In the genomic region with DNA sequence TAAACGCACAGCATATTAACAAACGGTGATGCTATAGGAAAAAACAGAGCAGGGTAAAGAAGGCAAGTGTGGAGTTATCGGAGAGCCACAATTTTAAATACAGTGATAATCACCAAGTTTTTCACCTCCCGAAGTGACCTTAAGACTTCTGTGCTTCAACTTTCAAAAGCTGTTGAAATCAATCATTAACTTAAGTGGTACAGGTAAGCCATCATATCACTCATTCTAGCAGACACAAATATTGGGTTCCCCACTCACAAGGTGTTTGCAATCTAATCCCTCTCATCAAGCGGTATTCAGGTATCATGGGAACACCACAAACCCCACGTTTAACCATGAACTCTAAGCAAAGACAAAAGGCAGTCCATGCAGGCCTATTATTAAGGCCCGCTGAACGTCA, we compare ENCODE assay signal across 20 cellular contexts. TPM values are rescaled to one million over a fixed set of nuclear protein-coding genes. Genes with fewer than 3 reads are reported as not detected.
A peak's percentile ranks its signal among the peaks of the same experiment; 100 is the strongest.
DNase-seq lines count a peak whose midpoint lies in the region; ATAC-seq, FAIRE-seq and TF ChIP-seq lines count a peak whose summit lies in the region.
"Had no signal": no experiment of that assay in that cellular context is flagged by ENCODE, and none has a peak within 500 bp of the region (broad histone marks: within the 10 kb centered on the region; RNA-seq: fewer than 3 reads in every experiment).

No MANE protein-coding gene starts in this region.

- DNase-seq in H1 (ENCODE audit: low read depth in 1 of 2, low spot score in 2 of 2) (no peak), left lobe of liver (ENCODE audit: low spot score) (no peak), trophoblast cell (no peak), frontal cortex (ENCODE audit: low spot score in 2 of 2) (no peak), NK-92 (lab: John Stamatoyannopoulos, UW; ENCODE audit: unreplicated experiment) (no peak), NCI-H2196 (lab: John Stamatoyannopoulos, UW; ENCODE audit: unreplicated experiment) (no peak)
- DNase-seq in stimulated activated CD4-positive, alpha-beta T cell treated with anti-CD3 and anti-CD28 coated beads, Interleukin-1b, Interleukin-23, amount 100 ng/mL, for 48 hours, result no peak
- DNase-seq: ACHN; BE2C; C1 segment of cervical spinal cord; CD4-positive, CD25-positive, alpha-beta regulatory T cell; CD8-positive, alpha-beta memory T cell; COR-L47; HCEC 1CT had no signal

- peaks cover 0 to 3% of the 10 kb centered on the region in 2 experiments; a peak in 1 of 4 replicates for H3K9me3 ChIP-seq in H1 (ENCODE audit: insufficient read depth in 2 of 2, low read depth in 1 of 2, low read length in 1 of 2)
- H3K9me3 ChIP-seq in trophoblast cell (ENCODE audit: insufficient read depth, low read depth, low read length), result peaks cover 2% of the 10 kb centered on the region
- H3K9me3 ChIP-seq: BE2C had no signal

- H2BK15ac ChIP-seq in H1 (ENCODE audit: low read length), result 0 out of 2 replicates have a peak overlapping the region, but pooled peaks have one; percentile 53

- H3K36me3 ChIP-seq in H1 (ENCODE audit: control insufficient read depth in 2 of 4, insufficient read depth in 4 of 4, low read length in 3 of 4), result no peaks in the 10 kb centered on the region
- H3K36me3 ChIP-seq in trophoblast cell (ENCODE audit: control insufficient read depth in 1 of 2, insufficient read depth in 2 of 2, low read length in 2 of 2), result no peaks in the 10 kb centered on the region
- H3K36me3 ChIP-seq: BE2C had no signal

- H3K23ac ChIP-seq in H1 (ENCODE audit: insufficient read length), result no peak overlapping the region
- no peak overlapping the region for H3K23ac ChIP-seq in trophoblast cell (ENCODE audit: low read length)

- H3K9ac ChIP-seq in H1 (replicated peaks in 1 of 4; ENCODE audit: extremely low read depth in 1 of 4, low read depth in 3 of 4, low read length in 3 of 4), result no peak overlapping the region
- no peak overlapping the region for H3K9ac ChIP-seq in trophoblast cell (ENCODE audit: low read length)

- FAIRE-seq in H1 (lab: Jason Lieb, UNC) (no peak), frontal cortex (lab: Jason Lieb, UNC) (no peak)
- FAIRE-seq: A204.1, D721Med, G401.6, GM12891, GM19239, H54 had no signal

- H2BK12ac ChIP-seq in H1 (ENCODE audit: low read depth, low read length), result no peak overlapping the region
- no peak overlapping the region for H2BK12ac ChIP-seq in trophoblast cell (ENCODE audit: low read length)

- CTCF ChIA-PET in H1 (lab: Charles Lee; ENCODE audit: partially characterized antibody), result no interaction called here

- H3K79me2 ChIP-seq in H1 (ENCODE audit: control insufficient read depth in 1 of 2, insufficient read depth in 2 of 2, low read length in 2 of 2) (peaks cover 55 to 81% of the 10 kb centered on the region in 2 experiments), trophoblast cell (ENCODE audit: control insufficient read depth, insufficient read depth, low read length, poor library complexity) (peaks cover 1% of the 10 kb centered on the region)

- H2AFZ ChIP-seq in H1 (ENCODE audit: low read length), result no peak overlapping the region
- H2AFZ ChIP-seq in trophoblast cell (ENCODE audit: insufficient read depth, low read length, poor library complexity), result no peak overlapping the region

- 0 out of 2 replicates have a peak overlapping the region, but pooled peaks have one; percentile 15 for H2BK20ac ChIP-seq in H1 (ENCODE audit: low read length)

- H2AK5ac ChIP-seq in H1 (ENCODE audit: low read depth, low read length), result peak overlapping the region; percentile 33
- H2AK5ac ChIP-seq in trophoblast cell (ENCODE audit: low read length), result no peak overlapping the region

- 85% methylated on average over 8 of the region's 8 CpGs; no CpG with 5 or more reads in 1 of the 2 experiments for WGBS in H1 (ENCODE audit: extremely low coverage in 1 of 2, insufficient coverage in 1 of 2, insufficient read length in 1 of 2, insufficient replicate concordance in 2 of 2, low coverage in 1 of 2, low lambda C conversion rate in 2 of 2, missing lambda C conversion rate in 1 of 2), 2 experiments
- WGBS in trophoblast cell (ENCODE audit: extremely low coverage, insufficient coverage, insufficient read length), result no CpG with 5 or more reads among the region's 8 CpGs

- TF ChIP-seq RAD21 in H1 (IDR thresholded peaks at IDR 0.05 in 1 of 2, conservative IDR thresholded peaks at IDR 0.05 in 1 of 2; ENCODE audit: low read depth in 2 of 2, low read length in 2 of 2), result no peak

- H3K79me1 ChIP-seq in H1 (ENCODE audit: low read depth, low read length), result peaks cover 13% of the 10 kb centered on the region; the same call in 1 of the 2 replicates
- H3K79me1 ChIP-seq in trophoblast cell (ENCODE audit: low read length), result no peaks in the 10 kb centered on the region

- H4K5ac ChIP-seq in H1 (ENCODE audit: insufficient read length, low read depth, low read length), result no peak overlapping the region

- H3K14ac ChIP-seq in H1 (ENCODE audit: insufficient read length), result no peak overlapping the region
- no peak overlapping the region for H3K14ac ChIP-seq in trophoblast cell (ENCODE audit: low read length)

- H3K4me1 ChIP-seq in H1 (replicated peaks in 1 of 4; ENCODE audit: control insufficient read depth in 3 of 4, insufficient read depth in 4 of 4, low read length in 3 of 4), result peaks cover 27 to 61% (median 41%) of the 10 kb centered on the region in 4 experiments
- H3K4me1 ChIP-seq in trophoblast cell (ENCODE audit: control insufficient read depth in 1 of 2, insufficient read depth in 2 of 2, low read length in 2 of 2), result peaks cover 3 to 6% of the 10 kb centered on the region in 2 experiments
- H3K4me1 ChIP-seq: BE2C had no signal

- no peak overlapping the region for H4K12ac ChIP-seq in trophoblast cell (ENCODE audit: low read depth, low read length)

- no peak for TF ChIP-seq POLR2A in H1 (IDR thresholded peaks at IDR 0.05; ENCODE audit: control extremely low read depth in 1 of 2, low read depth in 2 of 2, low read length in 2 of 2)

- POLR2A ChIA-PET in H1 (lab: Charles Lee; ENCODE audit: partially characterized antibody), result interaction anchor here (1.7 kb wide), 1 partner anchor 8 kb away, joined by 5 read pairs; no protein-coding TSS in a partner anchor

- no peak overlapping the region for H2BK120ac ChIP-seq in H1 (replicated peaks; ENCODE audit: low read depth, low read length)
- no peak overlapping the region for H2BK120ac ChIP-seq in trophoblast cell (ENCODE audit: insufficient read depth, low read length, poor library complexity)

- H3K27me3 ChIP-seq in H1 (replicated peaks in 1 of 4; ENCODE audit: control insufficient read depth in 3 of 4, extremely low read depth in 1 of 4, insufficient read depth in 3 of 4, low read length in 3 of 4) (no peaks in the 10 kb centered on the region), trophoblast cell (ENCODE audit: insufficient read depth, low read length) (no peaks in the 10 kb centered on the region)
- H3K27me3 ChIP-seq: BE2C had no signal

- H2BK5ac ChIP-seq in H1 (ENCODE audit: low read depth, low read length) (peak overlapping the region; percentile 55; the same call in 1 of the 2 replicates), trophoblast cell (ENCODE audit: low read depth, low read length, poor library complexity) (no peak overlapping the region)

- H3K4me3 ChIP-seq in H1 (ENCODE audit: extremely low read depth in 1 of 4, insufficient read depth in 2 of 4, low read depth in 3 of 4, low read length in 4 of 4) (no peak overlapping the region), trophoblast cell (ENCODE audit: low read depth, low read length) (peak overlapping the region; percentile 10)

- H3K4ac ChIP-seq in H1 (replicated peaks; ENCODE audit: insufficient read length, low read depth, low read length) (no peak overlapping the region), trophoblast cell (ENCODE audit: low read depth, low read length) (no peak overlapping the region)

- no peaks in the 10 kb centered on the region; the same call in 1 of the 2 replicates for H3K23me2 ChIP-seq in H1 (ENCODE audit: low read depth, low read length)

- TF ChIP-seq CTCF in H1 (IDR thresholded peaks at IDR 0.05; ENCODE audit: control extremely low read depth in 1 of 3, insufficient read depth in 1 of 3, low read depth in 1 of 3, low read length in 3 of 3), result no peak

- H3K56ac ChIP-seq in H1 (replicated peaks; ENCODE audit: insufficient read length, low read depth, low read length), result no peak overlapping the region

- no peak for TF ChIP-seq EP300 in H1 (IDR thresholded peaks at IDR 0.05; ENCODE audit: borderline replicate concordance in 1 of 2, low read depth in 2 of 2, low read length in 2 of 2)

- H4K8ac ChIP-seq in H1 (ENCODE audit: extremely low read depth, insufficient read depth, low read length) (no peak overlapping the region), trophoblast cell (ENCODE audit: low read depth, low read length) (no peak overlapping the region)

- H3K4me2 ChIP-seq in H1 (ENCODE audit: insufficient read depth in 1 of 2, low read depth in 2 of 2, low read length in 2 of 2), result no peak overlapping the region
- no peak overlapping the region for H3K4me2 ChIP-seq in trophoblast cell (ENCODE audit: low read length)

- H4K20me1 ChIP-seq in H1 (replicated peaks in 1 of 2; ENCODE audit: control insufficient read depth in 1 of 2, insufficient read depth in 2 of 2, low read length in 2 of 2), result peaks cover 5 to 9% of the 10 kb centered on the region in 2 experiments

- H3K18ac ChIP-seq in H1 (ENCODE audit: extremely low read depth, low read length), result 0 out of 2 replicates have a peak overlapping the region, but pooled peaks have one; percentile 20
- H3K18ac ChIP-seq in trophoblast cell (ENCODE audit: low read length), result no peak overlapping the region

- H3K27ac ChIP-seq in H1 (ENCODE audit: low read depth, low read length), result no peak overlapping the region
- H3K27ac ChIP-seq in trophoblast cell (ENCODE audit: low read depth, low read length), result no peak overlapping the region

- H4K91ac ChIP-seq in H1 (replicated peaks; ENCODE audit: insufficient read length, low read length) (no peak overlapping the region), trophoblast cell (ENCODE audit: low read depth, low read length) (no peak overlapping the region)

- ATAC-seq in left lobe of liver, result peak; percentile 52

TF ChIP-seq in H1, 55 proteins besides CTCF, POLR2A, EP300 and RAD21 (continues in another document):
- TF ChIP-seq EZH2 (IDR thresholded peaks at IDR 0.05; ENCODE audit: low read depth, low read length, severe bottlenecking), result no peak
- TF ChIP-seq RBBP5 (IDR thresholded peaks at IDR 0.05; ENCODE audit: borderline replicate concordance, low read depth, low read length), result no peak
- no peak for TF ChIP-seq POLR2AphosphoS5 (IDR thresholded peaks at IDR 0.05; ENCODE audit: low read depth, low read length)

RNA-seq across cellular contexts. Expression of gene LARGE1, which starts 26.8 kb away (rescaled TPM):
- total RNA-seq in H1 (2021; fragmentation: NEBNext Ultra II Directional; extraction: Animal tissue kit (Norgen Biotek cat#: 25700)), result 69.5 and 83.0 TPM in 2 replicates
- 43.7 and 51.4 TPM in 2 replicates for polyA plus RNA-seq in H1 (2011; rRNA removed)
- polyA plus RNA-seq in H1 (2011; cell fraction: cytosol; rRNA removed), result 42.0 TPM
- polyA plus RNA-seq in H1 (2011; cell fraction: nucleus; rRNA removed), result 56.3 TPM
- 40.0 to 53.5 TPM (median 47.7 TPM) in 4 replicates for polyA plus RNA-seq in H1 (2012, experiment 1 of 2)
- 38.9 TPM for polyA plus RNA-seq in H1 (2012, experiment 2 of 2)
- polyA plus RNA-seq in H1 (2013, experiment 1 of 2), result 39.9 TPM
- 39.1 TPM for polyA plus RNA-seq in H1 (2013, experiment 2 of 2)
- polyA minus RNA-seq in H1 (2011; rRNA and poly(A)+ RNA removed), result 121 and 152 TPM in 2 replicates
- 72.1 TPM for polyA minus RNA-seq in H1 (2011; cell fraction: cytosol; rRNA and poly(A)+ RNA removed)
- 137 TPM for polyA minus RNA-seq in H1 (2011; cell fraction: nucleus; rRNA and poly(A)+ RNA removed)
- 27.2 TPM for total RNA-seq in left lobe of liver
- polyA plus RNA-seq in trophoblast cell (2013), result 17.3 and 17.7 TPM in 2 replicates
- 35.5 TPM for total RNA-seq in frontal cortex
- total RNA-seq: CD4-positive, CD25-positive, alpha-beta regulatory T cell had no signal
- polyA plus RNA-seq: CD4-positive, CD25-positive, alpha-beta regulatory T cell had no signal
